12 cellular contexts compared by ENCODE assay signal in the genomic region with DNA sequence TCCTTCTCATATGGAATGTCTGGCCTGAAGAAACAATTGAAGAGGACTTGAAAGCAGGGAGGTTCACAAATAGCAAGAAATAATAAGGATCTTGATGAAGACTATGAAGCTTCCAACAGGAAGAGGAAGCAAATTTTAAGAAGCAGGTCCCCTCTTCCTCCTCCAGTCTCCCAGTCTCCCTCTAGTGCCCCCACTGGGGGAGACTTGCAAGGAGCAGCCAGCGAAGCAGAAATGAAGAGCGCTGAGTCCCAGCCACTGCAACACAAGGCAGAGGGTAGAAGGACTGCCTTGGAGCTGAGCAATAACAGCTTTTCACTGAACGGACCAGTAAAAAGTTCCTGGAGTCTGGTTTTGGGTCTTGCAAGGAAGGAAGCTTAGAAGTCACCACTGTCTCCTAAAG. TPM values are rescaled to one million over a fixed set of nuclear protein-coding genes. Genes with fewer than 3 reads are reported as not detected.
DNase-seq lines count a peak whose midpoint lies in the region; ATAC-seq, FAIRE-seq and TF ChIP-seq lines count a peak whose summit lies in the region.
"Had no signal": no experiment of that assay in that cellular context is flagged by ENCODE, and none has a peak within 500 bp of the region (broad histone marks: within the 10 kb centered on the region; RNA-seq: fewer than 3 reads in every experiment).

No MANE protein-coding gene starts in this region.

- no peak for TF ChIP-seq RAD21 in A549 (conservative IDR thresholded peaks at IDR 0.05 in 1 of 2, IDR thresholded peaks at IDR 0.05 in 1 of 2)

- ATAC-seq in A549 (peak; percentile 70 to 79; a peak in 5 of 6 replicates), HG03378 (IDR thresholded peaks at IDR 0.05; ENCODE audit: unreplicated experiment) (no peak)
- ATAC-seq: heart right ventricle; naive thymus-derived CD4-positive, alpha-beta T cell had no signal

- WGBS in A549 (ENCODE audit: missing lambda C conversion rate) = 37% methylated on average over 3 of the region's 3 CpGs

- POLR2A ChIA-PET in A549 (lab: Yijun Ruan, JAX) = no interaction called here

- TF ChIP-seq CTCF in A549 (IDR thresholded peaks at IDR 0.05) = no peak
- TF ChIP-seq CTCF in GM12865 (IDR thresholded peaks at IDR 0.05; ENCODE audit: insufficient read depth, low read depth, low read length, missing control alignments) = peak; percentile 10
- peak; percentile 29 for TF ChIP-seq CTCF in epithelial cell of proximal tubule (conservative IDR thresholded peaks at IDR 0.05; ENCODE audit: low read depth, low read length)

- no peak for FAIRE-seq in A549 (lab: Jason Lieb, UNC)

- no peak overlapping the region for H3K4me3 ChIP-seq in A549
- H3K4me3 ChIP-seq in GM12865 (ENCODE audit: low read depth, low read length) = no peak overlapping the region
- no peak overlapping the region for H3K4me3 ChIP-seq in epithelial cell of proximal tubule (ENCODE audit: low read depth, low read length)
- H3K4me3 ChIP-seq: colonic mucosa, heart right ventricle had no signal

- no peak overlapping the region for H3K27ac ChIP-seq in A549
- H3K27ac ChIP-seq: colonic mucosa, heart right ventricle had no signal

- TF ChIP-seq EP300 in A549 (IDR thresholded peaks at IDR 0.05) = no peak

- TF ChIP-seq POLR2A in A549 (IDR thresholded peaks at IDR 0.05; ENCODE audit: low read length) = no peak

- H3K4me1 ChIP-seq in A549 = no peaks in the 10 kb centered on the region
- H3K4me1 ChIP-seq: colonic mucosa, heart right ventricle had no signal

- CTCF ChIA-PET in A549 (lab: Yijun Ruan, JAX) = interaction anchor here (2.6 kb wide), 1 partner anchor 27 kb away, joined by 7 read pairs; no protein-coding TSS in a partner anchor

- H3K9me3 ChIP-seq in A549 = no peaks in the 10 kb centered on the region
- H3K9me3 ChIP-seq: colonic mucosa, heart right ventricle had no signal

- peak in 1 of 2 experiments; percentile 24 for DNase-seq in A549 (ENCODE audit: low read depth in 1 of 2, low spot score in 1 of 2)
- DNase-seq in GM12865 (ENCODE audit: low read depth) = no peak
- DNase-seq in NOMO-1 treated with DMSO at 0.1 percent for 48 hours (lab: John Stamatoyannopoulos, UW; ENCODE audit: unreplicated experiment) = peak; percentile 46
- DNase-seq in epithelial cell of proximal tubule (ENCODE audit: low read depth) = no peak
- DNase-seq in NCI-H345 (lab: John Stamatoyannopoulos, UW) = no peak
- no peak for DNase-seq in NCI-H128 (lab: John Stamatoyannopoulos, UW; ENCODE audit: unreplicated experiment)
- DNase-seq in activated T-cell treated with anti-CD3 and anti-CD28 coated beads, Interleukin-2, amount 50 U/mL, for 1 hour = no peak
- DNase-seq: activated T-cell treated with anti-CD3 and anti-CD28 coated beads, Interleukin-2, amount 50 U/mL, for 48 hours; colonic mucosa; heart right ventricle; naive thymus-derived CD4-positive, alpha-beta T cell had no signal

- H3K4me2 ChIP-seq in A549 = no peak overlapping the region

TF ChIP-seq in A549, 52 proteins besides CTCF, POLR2A, EP300 and RAD21:
- TF ChIP-seq, protein P1, sequence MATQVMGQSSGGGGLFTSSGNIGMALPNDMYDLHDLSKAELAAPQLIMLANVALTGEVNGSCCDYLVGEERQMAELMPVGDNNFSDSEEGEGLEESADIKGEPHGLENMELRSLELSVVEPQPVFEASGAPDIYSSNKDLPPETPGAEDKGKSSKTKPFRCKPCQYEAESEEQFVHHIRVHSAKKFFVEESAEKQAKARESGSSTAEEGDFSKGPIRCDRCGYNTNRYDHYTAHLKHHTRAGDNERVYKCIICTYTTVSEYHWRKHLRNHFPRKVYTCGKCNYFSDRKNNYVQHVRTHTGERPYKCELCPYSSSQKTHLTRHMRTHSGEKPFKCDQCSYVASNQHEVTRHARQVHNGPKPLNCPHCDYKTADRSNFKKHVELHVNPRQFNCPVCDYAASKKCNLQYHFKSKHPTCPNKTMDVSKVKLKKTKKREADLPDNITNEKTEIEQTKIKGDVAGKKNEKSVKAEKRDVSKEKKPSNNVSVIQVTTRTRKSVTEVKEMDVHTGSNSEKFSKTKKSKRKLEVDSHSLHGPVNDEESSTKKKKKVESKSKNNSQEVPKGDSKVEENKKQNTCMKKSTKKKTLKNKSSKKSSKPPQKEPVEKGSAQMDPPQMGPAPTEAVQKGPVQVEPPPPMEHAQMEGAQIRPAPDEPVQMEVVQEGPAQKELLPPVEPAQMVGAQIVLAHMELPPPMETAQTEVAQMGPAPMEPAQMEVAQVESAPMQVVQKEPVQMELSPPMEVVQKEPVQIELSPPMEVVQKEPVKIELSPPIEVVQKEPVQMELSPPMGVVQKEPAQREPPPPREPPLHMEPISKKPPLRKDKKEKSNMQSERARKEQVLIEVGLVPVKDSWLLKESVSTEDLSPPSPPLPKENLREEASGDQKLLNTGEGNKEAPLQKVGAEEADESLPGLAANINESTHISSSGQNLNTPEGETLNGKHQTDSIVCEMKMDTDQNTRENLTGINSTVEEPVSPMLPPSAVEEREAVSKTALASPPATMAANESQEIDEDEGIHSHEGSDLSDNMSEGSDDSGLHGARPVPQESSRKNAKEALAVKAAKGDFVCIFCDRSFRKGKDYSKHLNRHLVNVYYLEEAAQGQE (IDR thresholded peaks at IDR 0.05) = no peak
- TF ChIP-seq GATA3 (IDR thresholded peaks at IDR 0.05; ENCODE audit: borderline replicate concordance) (no peak), JUNB (IDR thresholded peaks at IDR 0.05) (no peak), CBX8 (IDR thresholded peaks at IDR 0.05) (no peak)
- TF ChIP-seq, protein P2, sequence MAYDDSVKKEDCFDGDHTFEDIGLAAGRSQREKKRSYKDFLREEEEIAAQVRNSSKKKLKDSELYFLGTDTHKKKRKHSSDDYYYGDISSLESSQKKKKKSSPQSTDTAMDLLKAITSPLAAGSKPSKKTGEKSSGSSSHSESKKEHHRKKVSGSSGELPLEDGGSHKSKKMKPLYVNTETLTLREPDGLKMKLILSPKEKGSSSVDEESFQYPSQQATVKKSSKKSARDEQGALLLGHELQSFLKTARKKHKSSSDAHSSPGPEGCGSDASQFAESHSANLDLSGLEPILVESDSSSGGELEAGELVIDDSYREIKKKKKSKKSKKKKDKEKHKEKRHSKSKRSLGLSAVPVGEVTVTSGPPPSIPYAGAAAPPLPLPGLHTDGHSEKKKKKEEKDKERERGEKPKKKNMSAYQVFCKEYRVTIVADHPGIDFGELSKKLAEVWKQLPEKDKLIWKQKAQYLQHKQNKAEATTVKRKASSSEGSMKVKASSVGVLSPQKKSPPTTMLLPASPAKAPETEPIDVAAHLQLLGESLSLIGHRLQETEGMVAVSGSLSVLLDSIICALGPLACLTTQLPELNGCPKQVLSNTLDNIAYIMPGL (CRISPR knock-in tag; IDR thresholded peaks at IDR 0.05; ENCODE audit: borderline replicate concordance) = no peak

RNA-seq across cellular contexts. Expression of a gene that starts 32.6 kb away (rescaled TPM):
- polyA plus RNA-seq in A549 (2011; rRNA removed) = 40.2 and 41.0 TPM in 2 replicates
- 13.9 and 16.1 TPM in 2 replicates for polyA plus RNA-seq in A549 (2012; cell fraction: cytosol; rRNA removed)
- 14.8 and 19.7 TPM in 2 replicates for polyA plus RNA-seq in A549 (2012; cell fraction: nucleus; rRNA removed)
- polyA plus RNA-seq in A549 (2017; fragmentation: RNase III; extraction: RNeasy Plus Mini Kit Qiagen cat#74134 plus additional on column Dnase treatment) = 30.4 to 33.4 TPM (median 32.2 TPM) in 3 replicates
- polyA minus RNA-seq in A549 (2011; rRNA and poly(A)+ RNA removed) = 30.8 and 38.3 TPM in 2 replicates
- total RNA-seq in epithelial cell of proximal tubule = 41.2 and 66.8 TPM in 2 replicates
